In the genomic region with DNA sequence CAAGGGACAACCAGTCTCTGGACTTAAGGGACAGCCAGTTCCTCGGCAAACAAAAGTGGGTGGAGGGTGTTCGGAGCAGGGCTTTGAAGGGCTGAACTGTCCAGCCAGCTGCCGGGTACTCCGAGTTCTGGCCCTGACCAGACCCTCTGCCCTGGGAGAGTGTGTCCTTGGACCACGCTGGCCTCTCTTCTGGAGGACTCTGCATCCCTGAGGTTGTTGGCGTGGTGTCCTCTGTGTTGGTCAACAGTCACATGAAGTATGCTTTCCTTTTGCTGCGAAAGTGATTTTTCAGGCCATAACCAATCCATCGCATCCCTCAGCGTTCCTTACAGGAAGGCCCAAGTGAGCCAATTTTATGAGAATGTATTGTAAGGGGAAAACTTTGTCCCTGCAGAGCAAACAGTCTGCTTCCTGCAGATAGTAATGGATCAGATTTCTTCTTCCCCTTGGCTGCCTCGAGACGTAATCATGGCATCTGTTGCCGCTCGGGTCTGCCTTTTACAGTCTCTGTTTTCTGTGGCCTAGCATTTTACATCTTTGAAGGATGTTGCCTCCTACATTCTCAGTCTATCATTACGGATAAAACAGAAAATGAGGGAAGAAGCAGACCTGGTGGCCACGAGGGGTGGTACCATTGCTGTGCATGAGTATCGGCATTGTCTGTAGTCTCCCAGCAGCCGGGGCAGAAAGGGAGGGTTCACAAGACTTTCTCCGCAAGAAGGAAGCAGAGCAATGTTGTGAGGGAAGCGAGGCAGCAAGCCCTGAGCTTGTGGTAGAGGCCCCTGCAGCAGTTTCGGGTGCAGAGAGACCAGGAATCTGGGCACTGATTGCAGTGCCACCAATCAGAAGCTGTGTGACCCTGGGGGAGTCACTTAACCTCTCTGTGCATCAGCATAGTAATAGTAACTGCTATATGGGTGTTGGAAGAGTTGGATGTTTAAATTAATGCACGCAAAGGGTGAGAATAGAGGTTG, we compare ENCODE assay signal across 10 cellular contexts. TPM values are rescaled to one million over a fixed set of nuclear protein-coding genes. Genes with fewer than 3 reads are reported as not detected.
A peak's percentile ranks its signal among the peaks of the same experiment; 100 is the strongest.
DNase-seq lines count a peak whose midpoint lies in the region; ATAC-seq, FAIRE-seq and TF ChIP-seq lines count a peak whose summit lies in the region.
"Had no signal": no experiment of that assay in that cellular context is flagged by ENCODE, and none has a peak within 500 bp of the region (broad histone marks: within the 10 kb centered on the region; RNA-seq: fewer than 3 reads in every experiment).

No MANE protein-coding gene starts in this region.

- H3K27ac Mint-ChIP-seq in glutamatergic neuron (ENCODE audit: unreplicated experiment), result no peak overlapping the region
- peak overlapping the region; percentile 84 for H3K27ac Mint-ChIP-seq in nephron progenitor cell
- H3K27ac Mint-ChIP-seq in stimulated activated memory B cell treated with anti-CD40 and anti-IgM and Interleukin-4, amounts not matched to agents 10 μg/mL and 1 μg/mL and 100 μg/mL, for 72 hours, result no peak overlapping the region
- H3K27ac Mint-ChIP-seq: activated T-helper 1 cell treated with anti-CD3 and anti-CD28 coated beads, Interleukin-12 subunit alpha, Interleukin-12 subunit beta, Interleukin-2, Interleukin-4 antibody, amounts not matched to agents 30 ng/mL and 10 ng/mL and 1 ng/mL, durations not matched to agents 14 hours and 24 hours and 36 hours had no signal

- no peak overlapping the region; a peak in 1 of 6 replicates for H3K27ac ChIP-seq in A549

- H3K9me3 Mint-ChIP-seq in glutamatergic neuron (ENCODE audit: unreplicated experiment), result peaks cover 7% of the 10 kb centered on the region
- H3K9me3 Mint-ChIP-seq in nephron progenitor cell, result no peaks in the 10 kb centered on the region
- H3K9me3 Mint-ChIP-seq in stimulated activated memory B cell treated with anti-CD40 and anti-IgM and Interleukin-4, amounts not matched to agents 10 μg/mL and 1 μg/mL and 100 μg/mL, for 72 hours, result no peaks in the 10 kb centered on the region
- H3K9me3 Mint-ChIP-seq: activated T-helper 1 cell treated with anti-CD3 and anti-CD28 coated beads, Interleukin-12 subunit alpha, Interleukin-12 subunit beta, Interleukin-2, Interleukin-4 antibody, amounts not matched to agents 30 ng/mL and 10 ng/mL and 1 ng/mL, durations not matched to agents 14 hours and 24 hours and 36 hours had no signal

- no peak overlapping the region for H3K4me2 ChIP-seq in A549

- no peak for TF ChIP-seq POLR2A in A549 (IDR thresholded peaks at IDR 0.05; ENCODE audit: low read length)

- H3K27me3 Mint-ChIP-seq in glutamatergic neuron (ENCODE audit: unreplicated experiment) (peaks cover 9% of the 10 kb centered on the region), nephron progenitor cell (ENCODE audit: low read depth, poor library complexity) (peaks cover 24% of the 10 kb centered on the region)
- peaks cover 41% of the 10 kb centered on the region for H3K27me3 Mint-ChIP-seq in stimulated activated memory B cell treated with anti-CD40 and anti-IgM and Interleukin-4, amounts not matched to agents 10 μg/mL and 1 μg/mL and 100 μg/mL, for 72 hours

- peak overlapping the region; percentile 22 for H3K4me3 Mint-ChIP-seq in glutamatergic neuron (ENCODE audit: unreplicated experiment)
- no peak overlapping the region for H3K4me3 Mint-ChIP-seq in nephron progenitor cell
- H3K4me3 Mint-ChIP-seq in stimulated activated memory B cell treated with anti-CD40 and anti-IgM and Interleukin-4, amounts not matched to agents 10 μg/mL and 1 μg/mL and 100 μg/mL, for 72 hours, result no peak overlapping the region
- H3K4me3 Mint-ChIP-seq: activated T-helper 1 cell treated with anti-CD3 and anti-CD28 coated beads, Interleukin-12 subunit alpha, Interleukin-12 subunit beta, Interleukin-2, Interleukin-4 antibody, amounts not matched to agents 30 ng/mL and 10 ng/mL and 1 ng/mL, durations not matched to agents 14 hours and 24 hours and 36 hours had no signal

- POLR2A ChIA-PET in A549 (lab: Yijun Ruan, JAX), result no interaction called here

- H3K36me3 Mint-ChIP-seq in glutamatergic neuron (ENCODE audit: unreplicated experiment) (no peaks in the 10 kb centered on the region), nephron progenitor cell (ENCODE audit: low read depth) (no peaks in the 10 kb centered on the region)
- H3K36me3 Mint-ChIP-seq in stimulated activated memory B cell treated with anti-CD40 and anti-IgM and Interleukin-4, amounts not matched to agents 10 μg/mL and 1 μg/mL and 100 μg/mL, for 72 hours, result no peaks in the 10 kb centered on the region

- 74% methylated on average over 21 of the region's 21 CpGs for WGBS in A549 (ENCODE audit: missing lambda C conversion rate)

- CTCF ChIA-PET in A549 (lab: Yijun Ruan, JAX), result interaction anchor here (0.7 to 15.8 kb wide), 15 partner anchors 8 to 854 kb away, joined by 3 to 304 read pairs (median 11); a partner anchor contains a TSS

- no peak for FAIRE-seq in A549 (lab: Jason Lieb, UNC)

- peak in 1 of 2 experiments; percentile 1 for DNase-seq in A549 (ENCODE audit: low read depth in 1 of 2, low spot score in 1 of 2)
- peak; percentile 51 for DNase-seq in NCI-H146 (lab: John Stamatoyannopoulos, UW)
- no peak for DNase-seq in glutamatergic neuron
- DNase-seq in nephron progenitor cell, result no peak
- no peak for DNase-seq in NCI-H1092 treated with DMSO at 0.1 percent for 48 hours (lab: John Stamatoyannopoulos, UW)
- DNase-seq: AML-193 had no signal

- H3K4me3 ChIP-seq in A549, result no peak overlapping the region

- TF ChIP-seq CTCF in A549 (IDR thresholded peaks at IDR 0.05) (no peak), glutamatergic neuron (IDR thresholded peaks at IDR 0.05; ENCODE audit: partially characterized antibody, unreplicated experiment) (no peak), nephron progenitor cell (IDR thresholded peaks at IDR 0.05) (no peak)

- ATAC-seq in A549 (no peak), HG03135 (IDR thresholded peaks at IDR 0.05; ENCODE audit: unreplicated experiment) (no peak), GM21447 (IDR thresholded peaks at IDR 0.05; ENCODE audit: unreplicated experiment) (no peak)
- no peak for ATAC-seq in stimulated activated memory B cell treated with anti-CD40 and anti-IgM and Interleukin-4, amounts not matched to agents 10 μg/mL and 1 μg/mL and 100 μg/mL, for 72 hours

- H3K4me1 Mint-ChIP-seq in glutamatergic neuron (ENCODE audit: low read depth, unreplicated experiment) (peaks cover 22% of the 10 kb centered on the region), nephron progenitor cell (peaks cover 56% of the 10 kb centered on the region)
- peaks cover 15% of the 10 kb centered on the region for H3K4me1 Mint-ChIP-seq in stimulated activated memory B cell treated with anti-CD40 and anti-IgM and Interleukin-4, amounts not matched to agents 10 μg/mL and 1 μg/mL and 100 μg/mL, for 72 hours

- TF ChIP-seq EP300 in A549 (IDR thresholded peaks at IDR 0.05), result no peak

- H3K4me1 ChIP-seq in A549, result no peaks in the 10 kb centered on the region

- no peaks in the 10 kb centered on the region for H3K9me3 ChIP-seq in A549

- TF ChIP-seq RAD21 in A549 (conservative IDR thresholded peaks at IDR 0.05 in 1 of 2, IDR thresholded peaks at IDR 0.05 in 1 of 2), result no peak

TF ChIP-seq in A549, 52 proteins besides CTCF, POLR2A, EP300 and RAD21:
- no peak for TF ChIP-seq HEYL (CRISPR knock-in tag; IDR thresholded peaks at IDR 0.05)
- no peak for TF ChIP-seq CEBPB (IDR thresholded peaks at IDR 0.05)
- no peak for TF ChIP-seq HOXA7 (CRISPR knock-in tag; IDR thresholded peaks at IDR 0.05)
- TF ChIP-seq RARB (CRISPR knock-in tag; IDR thresholded peaks at IDR 0.05), result no peak
- no peak for TF ChIP-seq CHD2 (IDR thresholded peaks at IDR 0.05; ENCODE audit: low read length, partially characterized antibody)
- TF ChIP-seq ZFP36 (IDR thresholded peaks at IDR 0.05; ENCODE audit: borderline replicate concordance, partially characterized antibody), result peak; percentile 43

RNA-seq across cellular contexts. Expression of a gene that starts 47.4 kb away (rescaled TPM):
- polyA plus RNA-seq in A549 (2011; rRNA removed) (not detected in 2 replicates), A549 (2017; fragmentation: RNase III; extraction: RNeasy Plus Mini Kit Qiagen cat#74134 plus additional on column Dnase treatment) (not detected in 3 replicates)
- polyA plus RNA-seq in A549 (2012; cell fraction: cytosol; rRNA removed), result not detected in 2 replicates
- 0.06 and 0.10 TPM in 2 replicates for polyA plus RNA-seq in A549 (2012; cell fraction: nucleus; rRNA removed)
- polyA minus RNA-seq in A549 (2011; rRNA and poly(A)+ RNA removed), result not detected in 2 replicates
- total RNA-seq in glutamatergic neuron (ENCODE audit: unreplicated experiment), result 0.88 TPM
- total RNA-seq: activated T-helper 1 cell treated with anti-CD3 and anti-CD28 coated beads, Interleukin-12 subunit alpha, Interleukin-12 subunit beta, Interleukin-2, Interleukin-4 antibody, amounts not matched to agents 30 ng/mL and 10 ng/mL and 1 ng/mL, durations not matched to agents 14 hours and 24 hours and 36 hours had no signal

RNA-seq across cellular contexts. Expression of a gene that starts 57.1 kb away (rescaled TPM):
- polyA plus RNA-seq in A549 (2011; rRNA removed), result 124 and 141 TPM in 2 replicates
- polyA plus RNA-seq in A549 (2012; cell fraction: cytosol; rRNA removed), result 168 and 190 TPM in 2 replicates
- 140 and 145 TPM in 2 replicates for polyA plus RNA-seq in A549 (2012; cell fraction: nucleus; rRNA removed)
- 81.3 to 87.9 TPM (median 82.6 TPM) in 3 replicates for polyA plus RNA-seq in A549 (2017; fragmentation: RNase III; extraction: RNeasy Plus Mini Kit Qiagen cat#74134 plus additional on column Dnase treatment)
- 109 and 119 TPM in 2 replicates for polyA minus RNA-seq in A549 (2011; rRNA and poly(A)+ RNA removed)
- 26.2 TPM for total RNA-seq in glutamatergic neuron (ENCODE audit: unreplicated experiment)
